ENCODE assay signal across 12 cellular contexts in genomic region chr17:35749560-35750412, GRCh38. TPM values are rescaled to one million over a fixed set of nuclear protein-coding genes. Genes with fewer than 3 reads are reported as not detected.
DNase-seq lines count a peak whose midpoint lies in the region; ATAC-seq and TF ChIP-seq lines count a peak whose summit lies in the region.
"Had no signal": no experiment of that assay in that cellular context is flagged by ENCODE, and none has a peak within 500 bp of the region (broad histone marks: within the 10 kb centered on the region; RNA-seq: fewer than 3 reads in every experiment).

No MANE protein-coding gene starts in this region.

- peak overlapping the region; percentile 12 for H3K4me3 Mint-ChIP-seq in activated naive CD4-positive, alpha-beta T cell treated with anti-CD3 and anti-CD28 coated beads, Interleukin-2, amount 10 ng/mL, durations not matched to agents 7 days and 5 days
- peak overlapping the region; percentile 60 for H3K4me3 Mint-ChIP-seq in stimulated activated naive CD8-positive, alpha-beta T cell treated with anti-CD3 and anti-CD28 coated beads, Interleukin-15, Interleukin-2, amounts not matched to agents 100 ng/mL and 50 ng/mL, for 24 hours
- peak overlapping the region in 3 of 10 donors; percentile 9 to 47 (median 13) for H3K4me3 Mint-ChIP-seq in naive thymus-derived CD4-positive, alpha-beta T cell

- H3K9me3 Mint-ChIP-seq in activated naive CD4-positive, alpha-beta T cell treated with anti-CD3 and anti-CD28 coated beads, Interleukin-2, amount 10 ng/mL, durations not matched to agents 7 days and 5 days: no peaks in the 10 kb centered on the region
- H3K9me3 Mint-ChIP-seq in stimulated activated naive CD8-positive, alpha-beta T cell treated with anti-CD3 and anti-CD28 coated beads, Interleukin-15, Interleukin-2, amounts not matched to agents 100 ng/mL and 50 ng/mL, for 24 hours: no peaks in the 10 kb centered on the region
- H3K9me3 Mint-ChIP-seq in naive thymus-derived CD4-positive, alpha-beta T cell: peaks cover 0 to 1% (median 0%) of the 10 kb centered on the region in 11 donors

- H3K36me3 ChIP-seq in naive thymus-derived CD4-positive, alpha-beta T cell (ENCODE audit: control insufficient read depth in 2 of 3, insufficient read depth in 3 of 3, low read length in 3 of 3): no peaks in the 10 kb centered on the region
- H3K36me3 ChIP-seq: Peyer's patch had no signal

- H3K4me1 ChIP-seq in naive thymus-derived CD4-positive, alpha-beta T cell (ENCODE audit: control insufficient read depth in 2 of 2, insufficient read depth in 2 of 2, low read length in 2 of 2): no peaks in the 10 kb centered on the region

- H3K36me3 Mint-ChIP-seq in activated naive CD4-positive, alpha-beta T cell treated with anti-CD3 and anti-CD28 coated beads, Interleukin-2, amount 10 ng/mL, durations not matched to agents 7 days and 5 days: no peaks in the 10 kb centered on the region
- H3K36me3 Mint-ChIP-seq in stimulated activated naive CD8-positive, alpha-beta T cell treated with anti-CD3 and anti-CD28 coated beads, Interleukin-15, Interleukin-2, amounts not matched to agents 100 ng/mL and 50 ng/mL, for 24 hours (ENCODE audit: low read depth): no peaks in the 10 kb centered on the region
- no peaks in the 10 kb centered on the region for H3K36me3 Mint-ChIP-seq in naive thymus-derived CD4-positive, alpha-beta T cell

- peaks cover 76% of the 10 kb centered on the region for H3K27me3 Mint-ChIP-seq in activated naive CD4-positive, alpha-beta T cell treated with anti-CD3 and anti-CD28 coated beads, Interleukin-2, amount 10 ng/mL, durations not matched to agents 7 days and 5 days
- peaks cover 40% of the 10 kb centered on the region for H3K27me3 Mint-ChIP-seq in stimulated activated naive CD8-positive, alpha-beta T cell treated with anti-CD3 and anti-CD28 coated beads, Interleukin-15, Interleukin-2, amounts not matched to agents 100 ng/mL and 50 ng/mL, for 24 hours
- H3K27me3 Mint-ChIP-seq in naive thymus-derived CD4-positive, alpha-beta T cell: peaks cover 29 to 47% (median 36%) of the 10 kb centered on the region in 5 donors

- H3K9me3 ChIP-seq in naive thymus-derived CD4-positive, alpha-beta T cell (ENCODE audit: control insufficient read depth in 2 of 3, low read length in 3 of 3): no peaks in the 10 kb centered on the region
- H3K9me3 ChIP-seq: Peyer's patch had no signal

- peak overlapping the region; percentile 18 for H3K4me3 ChIP-seq in fibroblast of villous mesenchyme (ENCODE audit: low read depth, low read length)
- no peak overlapping the region for H3K4me3 ChIP-seq in naive thymus-derived CD4-positive, alpha-beta T cell (ENCODE audit: low read length)
- H3K4me3 ChIP-seq: skin epidermis had no signal

- POLR2A ChIA-PET in naive thymus-derived CD4-positive, alpha-beta T cell (lab: Charles Lee): interaction anchor here (0.8 to 1.3 kb wide), 2 partner anchors 59 to 62 kb away, joined by 4 to 6 read pairs; partner anchors contain the start of gene TAF15

- no peak for ATAC-seq in naive thymus-derived CD4-positive, alpha-beta T cell
- ATAC-seq in HG03432 (IDR thresholded peaks at IDR 0.05; ENCODE audit: unreplicated experiment): no peak
- ATAC-seq: left lobe of liver had no signal

- no peak for TF ChIP-seq CTCF in fibroblast of villous mesenchyme (IDR thresholded peaks at IDR 0.05; ENCODE audit: insufficient read depth, low read depth, low read length)

- H3K27ac Mint-ChIP-seq in activated naive CD4-positive, alpha-beta T cell treated with anti-CD3 and anti-CD28 coated beads, Interleukin-2, amount 10 ng/mL, durations not matched to agents 7 days and 5 days: no peak overlapping the region
- H3K27ac Mint-ChIP-seq in stimulated activated naive CD8-positive, alpha-beta T cell treated with anti-CD3 and anti-CD28 coated beads, Interleukin-15, Interleukin-2, amounts not matched to agents 100 ng/mL and 50 ng/mL, for 24 hours: no peak overlapping the region
- peak overlapping the region in 1 of 9 donors; percentile 17 for H3K27ac Mint-ChIP-seq in naive thymus-derived CD4-positive, alpha-beta T cell

- no peak for DNase-seq in activated naive CD4-positive, alpha-beta T cell treated with anti-CD3 and anti-CD28 coated beads, Interleukin-2, amount 10 ng/mL, durations not matched to agents 7 days and 5 days
- no peak for DNase-seq in activated naive CD4-positive, alpha-beta T cell (lab: John Stamatoyannopoulos, UW)
- peak; percentile 32 for DNase-seq in RPMI8226
- peak; percentile 27 for DNase-seq in fibroblast of villous mesenchyme (ENCODE audit: low read depth)
- DNase-seq in cerebellum (ENCODE audit: low spot score): no peak
- DNase-seq in naive thymus-derived CD4-positive, alpha-beta T cell: no peak
- DNase-seq: Peyer's patch had no signal

- intact Hi-C loops in naive thymus-derived CD4-positive, alpha-beta T cell (cut with micrococcal nuclease): loop anchor here (5.0 to 10.0 kb wide), 3 partner anchors 205 to 632 kb away; partner anchors contain the start of genes NLE1 (in 1 of the 2), RAD51D (in 1 of the 2) and UNC45B (in 1 of the 2)

- peaks cover 0 to 10% of the 10 kb centered on the region in 2 donors for H3K27me3 ChIP-seq in naive thymus-derived CD4-positive, alpha-beta T cell (ENCODE audit: control insufficient read depth in 2 of 2, insufficient read depth in 2 of 2, low read length in 2 of 2)

- H3K4me1 Mint-ChIP-seq in activated naive CD4-positive, alpha-beta T cell treated with anti-CD3 and anti-CD28 coated beads, Interleukin-2, amount 10 ng/mL, durations not matched to agents 7 days and 5 days: peaks cover 13% of the 10 kb centered on the region
- H3K4me1 Mint-ChIP-seq in stimulated activated naive CD8-positive, alpha-beta T cell treated with anti-CD3 and anti-CD28 coated beads, Interleukin-15, Interleukin-2, amounts not matched to agents 100 ng/mL and 50 ng/mL, for 24 hours (ENCODE audit: low read depth): peaks cover 29% of the 10 kb centered on the region
- H3K4me1 Mint-ChIP-seq in naive thymus-derived CD4-positive, alpha-beta T cell: peaks cover 0 to 21% (median 3%) of the 10 kb centered on the region in 7 donors

- CTCF ChIA-PET in activated naive CD4-positive, alpha-beta T cell treated with anti-CD3 and anti-CD28 coated beads, Interleukin-2, amount 10 ng/mL, durations not matched to agents 7 days and 5 days (lab: Charles Lee): interaction anchor here (0.7 to 4.4 kb wide), 5 partner anchors 14 to 136 kb away, joined by 3 to 92 read pairs (median 4); no protein-coding TSS in a partner anchor
- CTCF ChIA-PET in naive thymus-derived CD4-positive, alpha-beta T cell (lab: Charles Lee): interaction anchor here (1.3 to 7.3 kb wide), 2 partner anchors 14 to 136 kb away, joined by 7 to 93 read pairs; no protein-coding TSS in a partner anchor

- H3K27ac ChIP-seq in naive thymus-derived CD4-positive, alpha-beta T cell (ENCODE audit: low read depth, low read length): no peak overlapping the region
- H3K27ac ChIP-seq: Peyer's patch had no signal

RNA-seq across cellular contexts. Expression of gene GAS2L2, which starts 3.3 kb away (rescaled TPM):
- not detected in 2 replicates for total RNA-seq in fibroblast of villous mesenchyme
- total RNA-seq in cerebellum: 0.36 TPM
- under 1 TPM in 4 of 5 experiments, not detected in 1; 0.16 to 0.49 (median 0.24) TPM for total RNA-seq in naive thymus-derived CD4-positive, alpha-beta T cell
- polyA plus RNA-seq in naive thymus-derived CD4-positive, alpha-beta T cell: not detected
- total RNA-seq: left lobe of liver, Peyer's patch had no signal

RNA-seq across cellular contexts. Expression of gene C17orf50, which starts 10.9 kb away (rescaled TPM):
- total RNA-seq in fibroblast of villous mesenchyme (not detected in 2 replicates), cerebellum (not detected)
- not detected for total RNA-seq in naive thymus-derived CD4-positive, alpha-beta T cell
- polyA plus RNA-seq in naive thymus-derived CD4-positive, alpha-beta T cell: under 1 TPM in 1 of 2 donors, not detected in 1; 0.27 TPM
- total RNA-seq: left lobe of liver, Peyer's patch, subcutaneous adipose tissue had no signal

RNA-seq across cellular contexts. Expression of gene RASL10B, which starts 18.3 kb away (rescaled TPM):
- total RNA-seq in fibroblast of villous mesenchyme (6.4 and 12.1 TPM in 2 replicates), cerebellum (5.3 TPM)
- total RNA-seq in naive thymus-derived CD4-positive, alpha-beta T cell: under 1 TPM; 0.34 to 0.76 (median 0.60) TPM
- polyA plus RNA-seq in naive thymus-derived CD4-positive, alpha-beta T cell: under 1 TPM; 0.14 to 0.37 TPM

RNA-seq across cellular contexts. Expression of gene MMP28, which starts 45.7 kb away (rescaled TPM):
- total RNA-seq in fibroblast of villous mesenchyme (under 0.01 TPM in 2 replicates), cerebellum (4.9 TPM)
- 10 to 100 TPM in 3 of 5 experiments, 1 to 10 TPM in 1, not detected in 1; 2.9 to 15.1 (median 14.0) TPM for total RNA-seq in naive thymus-derived CD4-positive, alpha-beta T cell
- 10 to 100 TPM; 19.7 to 33.1 TPM for polyA plus RNA-seq in naive thymus-derived CD4-positive, alpha-beta T cell

RNA-seq across cellular contexts. Expression of gene TAF15, which starts 59.5 kb away (rescaled TPM):
- total RNA-seq in fibroblast of villous mesenchyme: 47.1 and 55.4 TPM in 2 replicates
- 131 TPM for total RNA-seq in cerebellum
- 100 to 1,000 TPM; 162 to 281 (median 243) TPM for total RNA-seq in naive thymus-derived CD4-positive, alpha-beta T cell
- polyA plus RNA-seq in naive thymus-derived CD4-positive, alpha-beta T cell: 10 to 100 TPM; 27.8 to 30.2 TPM

Comparison
In these comparisons a context has a peak if more than half of its experiments do, and no peak if none do; other contexts are left out.
1. DNase-seq: peak in RPMI8226 (single experiment) and fibroblast of villous mesenchyme (single experiment); none in activated naive CD4-positive, alpha-beta T cell treated with anti-CD3 and anti-CD28 coated beads, Interleukin-2, amount 10 ng/mL, durations not matched to agents 7 days and 5 days (single experiment), activated naive CD4-positive, alpha-beta T cell (0 of 4), cerebellum (single experiment) and naive thymus-derived CD4-positive, alpha-beta T cell (0 of 9).